Comparison of ENCODE assay signal across 1 cellular context in the genomic region with DNA sequence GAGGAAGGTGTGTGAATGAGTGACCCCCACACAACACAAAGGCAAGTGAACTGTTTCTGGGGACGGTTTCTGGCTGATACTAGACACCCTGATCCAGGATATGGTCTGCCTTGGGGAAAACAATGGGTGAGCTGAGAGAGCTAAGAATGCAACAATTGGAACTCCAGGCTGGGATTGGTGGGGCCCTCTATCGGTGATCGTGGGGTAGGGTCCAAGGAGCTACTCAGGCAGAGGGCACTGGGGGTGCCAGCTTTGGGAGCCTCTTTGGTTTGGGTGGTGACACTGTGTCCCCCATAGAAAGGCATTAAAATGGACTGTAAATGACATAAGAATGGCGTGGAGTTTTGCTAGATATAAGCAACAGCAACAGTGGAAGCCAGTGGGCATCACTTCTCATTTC.
TF ChIP-seq lines count a peak whose summit lies in the region.

No MANE protein-coding gene starts in this region.

TF ChIP-seq in HepG2, 621 proteins besides CTCF, POLR2A, EP300 and RAD21 (continued from another document):
- TF ChIP-seq ZIK1 (CRISPR knock-in tag; IDR thresholded peaks at IDR 0.05; ENCODE audit: borderline replicate concordance, low read depth) (no peak), ZNF775 (CRISPR knock-in tag; IDR thresholded peaks at IDR 0.05; ENCODE audit: borderline replicate concordance) (no peak)
